Comparison of ENCODE assay signal across 26 cellular contexts in the genomic region with DNA sequence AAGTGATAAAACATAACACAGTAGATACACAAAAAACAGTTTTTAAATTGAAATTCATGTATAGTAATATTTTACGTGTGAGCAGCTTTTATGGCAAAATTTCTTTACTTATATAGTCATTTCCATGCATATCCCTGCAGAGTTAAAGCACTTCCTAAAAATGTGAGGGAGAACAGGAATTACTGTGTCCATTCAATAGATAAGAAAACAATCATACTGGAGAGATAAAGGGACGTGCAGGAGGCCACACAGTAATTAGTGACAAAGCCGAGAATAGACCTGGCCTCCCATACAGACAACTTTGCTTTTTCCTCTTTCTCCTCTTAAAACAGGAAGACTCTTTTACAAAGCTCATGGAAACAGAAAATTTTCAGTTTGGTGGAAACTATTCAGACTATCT.
"Had no signal": no experiment of that assay in that cellular context is flagged by ENCODE, and none has a peak within 500 bp of the region (broad histone marks: within the 10 kb centered on the region; RNA-seq: fewer than 3 reads in every experiment).

No MANE protein-coding gene starts in this region.

- H3K27me3 Mint-ChIP-seq: activated B cell treated with CpG ODN at 0.5 μM for 24 hours; activated CD4-positive, alpha-beta T cell treated with anti-CD3 and anti-CD28 coated beads, Interleukin-2, amount 10 ng/mL, durations not matched to agents 24 days and 14 days; activated CD8-positive, alpha-beta memory T cell treated with anti-CD3 and anti-CD28 coated beads, Interleukin-2, amount 10 ng/mL, durations not matched to agents 7 days and 5 days; T-cell had no signal

- H3K27ac ChIP-seq: Peyer's patch, RWPE1, SJCRH30 had no signal

- H3K27me3 ChIP-seq: MG63, Peyer's patch, SJCRH30 had no signal

- H3K4me3 Mint-ChIP-seq: activated B cell treated with CpG ODN at 0.5 μM for 24 hours; activated CD4-positive, alpha-beta T cell treated with anti-CD3 and anti-CD28 coated beads, Interleukin-2, amount 10 ng/mL, durations not matched to agents 24 days and 14 days; activated CD8-positive, alpha-beta memory T cell treated with anti-CD3 and anti-CD28 coated beads, Interleukin-2, amount 10 ng/mL, durations not matched to agents 7 days and 5 days; activated naive CD8-positive, alpha-beta T cell treated with anti-CD3 and anti-CD28 coated beads, Interleukin-2, amount 50 U/mL, for 24 hours; activated T-cell treated with anti-CD3 and anti-CD28 coated beads, Interleukin-2, amount 50 U/mL, for 4 hours; brain; T-cell had no signal

- H3K9me3 ChIP-seq: MG63, Peyer's patch, SJCRH30 had no signal

- DNase-seq: activated B cell treated with CpG ODN at 0.5 μM for 24 hours; activated CD4-positive, alpha-beta T cell treated with anti-CD3 and anti-CD28 coated beads for 1 hour; activated CD4-positive, alpha-beta T cell treated with anti-CD3 and anti-CD28 coated beads, Interleukin-2, amount 10 ng/mL, durations not matched to agents 24 days and 14 days; activated CD4-positive, alpha-beta T cell treated with anti-CD3 and anti-CD28 coated beads, Interleukin-2, amount 50 U/mL, for 48 hours; activated CD8-positive, alpha-beta memory T cell treated with anti-CD3 and anti-CD28 coated beads, Interleukin-2, amount 10 ng/mL, durations not matched to agents 7 days and 5 days; activated effector memory CD4-positive, alpha-beta T cell treated with anti-CD3 and anti-CD28 coated beads, Interleukin-2, amount 50 U/mL, for 16 hours; activated naive CD4-positive, alpha-beta T cell treated with Interleukin-2 at 50 U/mL for 16 hours; activated naive CD8-positive, alpha-beta T cell treated with anti-CD3 and anti-CD28 coated beads, Interleukin-2, amount 50 U/mL, for 24 hours; activated T-cell treated with anti-CD3 and anti-CD28 coated beads, Interleukin-2, amount 50 U/mL, for 4 hours; amniotic stem cell; MG63; MV-4-11; NCI-H1092 treated with DMSO at 0.1 percent for 48 hours; NCI-H1417 treated with DMSO at 0.1 percent for 48 hours; NCI-H187; NCI-H2081; NCI-H510A treated with DMSO at 0.1 percent for 48 hours; NCI-H69; Peyer's patch; Right ventricle myocardium superior; SJCRH30; T-cell; T-helper 2 cell had no signal

- H3K4me1 ChIP-seq: Peyer's patch, SJCRH30 had no signal

- H3K36me3 ChIP-seq: MG63, Peyer's patch, SJCRH30 had no signal

- H3K9me3 Mint-ChIP-seq: activated CD4-positive, alpha-beta T cell treated with anti-CD3 and anti-CD28 coated beads, Interleukin-2, amount 10 ng/mL, durations not matched to agents 24 days and 14 days had no signal

- H3K4me1 Mint-ChIP-seq: activated B cell treated with CpG ODN at 0.5 μM for 24 hours; activated CD4-positive, alpha-beta T cell treated with anti-CD3 and anti-CD28 coated beads, Interleukin-2, amount 10 ng/mL, durations not matched to agents 24 days and 14 days; activated CD8-positive, alpha-beta memory T cell treated with anti-CD3 and anti-CD28 coated beads, Interleukin-2, amount 10 ng/mL, durations not matched to agents 7 days and 5 days; activated naive CD8-positive, alpha-beta T cell treated with anti-CD3 and anti-CD28 coated beads, Interleukin-2, amount 50 U/mL, for 24 hours; T-cell had no signal

- H3K36me3 Mint-ChIP-seq: activated CD8-positive, alpha-beta memory T cell treated with anti-CD3 and anti-CD28 coated beads, Interleukin-2, amount 10 ng/mL, durations not matched to agents 7 days and 5 days; T-cell had no signal

- H3K4me3 ChIP-seq: MG63, Peyer's patch, SJCRH30 had no signal

- H3K27ac Mint-ChIP-seq: activated B cell treated with CpG ODN at 0.5 μM for 24 hours; activated CD4-positive, alpha-beta T cell treated with anti-CD3 and anti-CD28 coated beads, Interleukin-2, amount 10 ng/mL, durations not matched to agents 24 days and 14 days; activated CD8-positive, alpha-beta memory T cell treated with anti-CD3 and anti-CD28 coated beads, Interleukin-2, amount 10 ng/mL, durations not matched to agents 7 days and 5 days; activated naive CD4-positive, alpha-beta T cell treated with anti-CD3 and anti-CD28 coated beads, Interleukin-2, amount 50 U/mL, for 72 hours; activated naive CD8-positive, alpha-beta T cell treated with anti-CD3 and anti-CD28 coated beads, Interleukin-2, amount 50 U/mL, for 24 hours; brain; T-cell had no signal

- ATAC-seq: activated CD8-positive, alpha-beta memory T cell treated with anti-CD3 and anti-CD28 coated beads, Interleukin-2, amount 10 ng/mL, durations not matched to agents 7 days and 5 days; activated naive CD4-positive, alpha-beta T cell treated with anti-CD3 and anti-CD28 coated beads, Interleukin-2, amount 50 U/mL, for 72 hours; activated naive CD8-positive, alpha-beta T cell treated with anti-CD3 and anti-CD28 coated beads, Interleukin-2, amount 50 U/mL, for 24 hours; activated T-cell treated with anti-CD3 and anti-CD28 coated beads, Interleukin-2, amount 50 U/mL, for 4 hours; T-cell had no signal
